Comparison of ENCODE assay signal across 15 cellular contexts in the genomic region with DNA sequence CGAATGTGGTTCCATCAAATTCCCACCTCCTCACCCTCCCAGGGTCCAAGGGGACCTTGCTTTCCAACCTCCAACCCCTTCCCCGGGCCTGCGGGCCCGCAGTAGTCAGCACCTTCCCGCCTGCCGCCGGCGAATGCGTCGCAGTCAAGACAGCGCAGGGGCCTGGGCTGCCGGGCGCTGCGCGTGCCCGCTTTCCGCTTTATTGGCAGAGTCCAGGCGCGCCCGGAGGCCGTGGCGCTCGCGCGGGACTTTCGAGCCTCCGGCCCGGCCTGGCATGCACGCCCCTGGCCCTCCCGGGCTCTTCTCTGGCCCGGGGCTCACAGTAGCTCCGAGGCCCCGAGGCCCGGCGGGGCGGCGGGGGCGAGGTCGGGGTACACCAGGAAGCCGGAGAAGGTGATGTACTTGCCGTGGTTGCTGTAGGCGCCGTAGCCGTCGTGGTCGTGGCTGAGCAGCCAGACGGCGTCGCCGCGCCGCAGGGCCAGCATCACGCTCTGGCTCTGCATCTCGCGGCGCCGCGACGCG. TPM values are rescaled to one million over a fixed set of nuclear protein-coding genes. Genes with fewer than 3 reads are reported as not detected.
DNase-seq lines count a peak whose midpoint lies in the region; ATAC-seq and TF ChIP-seq lines count a peak whose summit lies in the region.
"Had no signal": no experiment of that assay in that cellular context is flagged by ENCODE, and none has a peak within 500 bp of the region (broad histone marks: within the 10 kb centered on the region; RNA-seq: fewer than 3 reads in every experiment).

No MANE protein-coding gene starts in this region.

- intact Hi-C loops in heart left ventricle (cut with DNase I) (no loop called here), Right ventricle myocardium superior (cut with DNase I) (no loop called here), left ventricle myocardium inferior (cut with micrococcal nuclease) (no loop called here), prostate gland (cut with DNase I) (no loop called here), aorta (cut with DNase I) (no loop called here)

- TF ChIP-seq POLR2A in heart left ventricle (IDR thresholded peaks at IDR 0.05) (no peak), prostate gland (IDR thresholded peaks at IDR 0.05) (no peak)

- ATAC-seq in heart left ventricle (peak in 1 of 4 donors; percentile 4), Right ventricle myocardium superior (ENCODE audit: poor library complexity) (no peak), aorta (ENCODE audit: low FRiP score) (peak; percentile 42), HG02840 (IDR thresholded peaks at IDR 0.05; ENCODE audit: low FRiP score, unreplicated experiment) (no peak), HG03378 (IDR thresholded peaks at IDR 0.05; ENCODE audit: unreplicated experiment) (no peak)

- 34 to 61% (median 51%) methylated on average over 32 to 60 of the region's 60 CpGs for whole genome bisulfite sequencing in heart left ventricle, 4 donors
- WGBS in prostate gland = 24% methylated on average over 60 of the region's 60 CpGs
- WGBS in aorta, 2 donors = 24 to 27% methylated on average over 59 to 60 of the region's 60 CpGs

- H3K36me3 ChIP-seq in heart left ventricle (peaks cover 0 to 8% (median 6%) of the 10 kb centered on the region in 9 donors), left ventricle myocardium inferior (peaks cover 7% of the 10 kb centered on the region), prostate gland (no peaks in the 10 kb centered on the region), aorta (ENCODE audit: control insufficient read depth in 1 of 2, insufficient read depth in 2 of 2, low read length in 1 of 2) (no peaks in the 10 kb centered on the region)

- no peaks in the 10 kb centered on the region for H3K9me3 ChIP-seq in heart left ventricle
- no peaks in the 10 kb centered on the region for H3K9me3 ChIP-seq in left ventricle myocardium inferior (replicated peaks)
- H3K9me3 ChIP-seq in prostate gland = no peaks in the 10 kb centered on the region
- H3K9me3 ChIP-seq in aorta (ENCODE audit: control insufficient read depth, low read length) = no peaks in the 10 kb centered on the region

- H3K27me3 ChIP-seq in heart left ventricle (peaks cover 0 to 46% (median 25%) of the 10 kb centered on the region in 9 donors), left ventricle myocardium inferior (ENCODE audit: low read depth) (peaks cover 59% of the 10 kb centered on the region), prostate gland (replicated peaks; ENCODE audit: insufficient read depth) (peaks cover 3% of the 10 kb centered on the region), aorta (ENCODE audit: control insufficient read depth in 1 of 2, insufficient read depth in 2 of 2, low read length in 1 of 2) (no peaks in the 10 kb centered on the region)

- H3K4me1 ChIP-seq in heart left ventricle (peaks cover 0 to 38% (median 15%) of the 10 kb centered on the region in 12 donors), left ventricle myocardium inferior (peaks cover 38% of the 10 kb centered on the region), prostate gland (replicated peaks) (no peaks in the 10 kb centered on the region), aorta (ENCODE audit: control insufficient read depth in 1 of 2, insufficient read depth in 2 of 2, low read length in 2 of 2) (no peaks in the 10 kb centered on the region)

- H3K4me3 ChIP-seq in heart left ventricle (peak overlapping the region in 11 of 12 donors; percentile 9 to 57 (median 44)), left ventricle myocardium inferior (peak overlapping the region; percentile 58), prostate gland (peak overlapping the region; percentile 15 to 36), aorta (ENCODE audit: low read length in 2 of 2) (peak overlapping the region in 1 of 2 donors; percentile 3)

- TF ChIP-seq CTCF in heart left ventricle (IDR thresholded peaks at IDR 0.05) (no peak), left ventricle myocardium inferior (IDR thresholded peaks at IDR 0.05; ENCODE audit: borderline replicate concordance) (no peak), prostate gland (IDR thresholded peaks at IDR 0.05) (no peak)

- DNase-seq in heart left ventricle (no peak), Right ventricle myocardium superior (no peak), left ventricle myocardium inferior (no peak), prostate gland (ENCODE audit: low spot score) (no peak), aorta (peak in 1 of 2 donors; percentile 33), NCI-H2029 (lab: John Stamatoyannopoulos, UW) (no peak)
- DNase-seq: activated CD4-positive, alpha-beta T cell treated with anti-CD3 and anti-CD28 coated beads for 4 hours; NCI-H1092; stimulated activated naive CD4-positive, alpha-beta T cell treated with Interleukin-2 at 50 U/mL for 16 hours had no signal

- H3K27ac ChIP-seq in heart left ventricle (peak overlapping the region in 3 of 12 donors; percentile 13 to 75 (median 48)), left ventricle myocardium inferior (replicated peaks) (peak overlapping the region; percentile 16), prostate gland (peak overlapping the region in 1 of 2 donors; percentile 31), aorta (ENCODE audit: low read depth in 1 of 2, low read length in 2 of 2) (no peak overlapping the region)

RNA-seq across cellular contexts. Expression of gene FAM180B, which starts 3.1 kb away (rescaled TPM):
- total RNA-seq in heart left ventricle (1 to 10 TPM in 1 of 9 donors, under 1 TPM in 5, not detected in 3; 0.21 to 1.3 (median 0.39) TPM), Right ventricle myocardium superior (not detected), left ventricle myocardium inferior (0.22 TPM), prostate gland (not detected), aorta (1 to 10 TPM; 1.7 to 4.8 TPM)
- polyA plus RNA-seq in heart left ventricle (under 1 TPM in 1 of 2 donors, not detected in 1; 0.15 TPM), aorta (under 1 TPM in 1 of 2 donors, not detected in 1; 0.38 TPM)
- total RNA-seq: HT-29, mononuclear cell, NCI-H460, RPMI7951 had no signal

RNA-seq across cellular contexts. Expression of gene C1QTNF4, which starts 4.6 kb away (rescaled TPM):
- total RNA-seq in heart left ventricle = 1 to 10 TPM in 2 of 9 donors, under 1 TPM in 6, not detected in 1; 0.23 to 1.5 (median 0.67) TPM
- under 1 TPM; 0.64 to 0.91 TPM for polyA plus RNA-seq in heart left ventricle
- 0.48 TPM for total RNA-seq in Right ventricle myocardium superior
- 0.58 TPM for total RNA-seq in left ventricle myocardium inferior
- total RNA-seq in prostate gland = 10 to 100 TPM in 1 of 2 donors, 1 to 10 TPM in 1; 2.1 to 13.0 TPM
- total RNA-seq in aorta = 1 to 10 TPM; 2.3 TPM
- 1 to 10 TPM in 1 of 2 donors, under 1 TPM in 1; 0.63 to 3.1 TPM for polyA plus RNA-seq in aorta
- total RNA-seq: HT-29, NCI-H460, RPMI7951 had no signal

RNA-seq across cellular contexts. Expression of gene NDUFS3, which starts 10.7 kb away (rescaled TPM):
- total RNA-seq in heart left ventricle (100 to 1,000 TPM; 134 to 310 (median 236) TPM), Right ventricle myocardium superior (350 TPM), left ventricle myocardium inferior (296 TPM), prostate gland (10 to 100 TPM; 69.6 to 77.7 TPM), aorta (10 to 100 TPM; 52.2 to 56.2 TPM)
- polyA plus RNA-seq in heart left ventricle (100 to 1,000 TPM; 222 to 478 TPM), aorta (100 to 1,000 TPM in 1 of 2 donors, 10 to 100 TPM in 1; 80.3 to 106 TPM)

RNA-seq across cellular contexts. Expression of gene KBTBD4, which starts 10.8 kb away (rescaled TPM):
- total RNA-seq in heart left ventricle (10 to 100 TPM; 10.7 to 23.7 (median 15.7) TPM), Right ventricle myocardium superior (12.9 TPM), left ventricle myocardium inferior (14.2 TPM), prostate gland (10 to 100 TPM; 26.8 to 30.6 TPM), aorta (10 to 100 TPM; 11.1 to 13.5 TPM)
- polyA plus RNA-seq in heart left ventricle (10 to 100 TPM in 1 of 2 donors, 1 to 10 TPM in 1; 5.0 to 12.8 TPM), aorta (10 to 100 TPM in 1 of 2 donors, 1 to 10 TPM in 1; 8.9 to 13.3 TPM)

RNA-seq across cellular contexts. Expression of gene PTPMT1, which starts 24.2 kb away (rescaled TPM):
- total RNA-seq in heart left ventricle (10 to 100 TPM; 17.4 to 77.4 (median 22.7) TPM), Right ventricle myocardium superior (20.9 TPM), left ventricle myocardium inferior (23.6 TPM), prostate gland (100 to 1,000 TPM; 153 to 184 TPM), aorta (10 to 100 TPM; 25.6 to 26.1 TPM)
- polyA plus RNA-seq in heart left ventricle (10 to 100 TPM; 37.2 to 50.8 TPM), aorta (10 to 100 TPM; 45.9 to 51.5 TPM)
